8 cellular contexts compared by ENCODE assay signal in the genomic region with DNA sequence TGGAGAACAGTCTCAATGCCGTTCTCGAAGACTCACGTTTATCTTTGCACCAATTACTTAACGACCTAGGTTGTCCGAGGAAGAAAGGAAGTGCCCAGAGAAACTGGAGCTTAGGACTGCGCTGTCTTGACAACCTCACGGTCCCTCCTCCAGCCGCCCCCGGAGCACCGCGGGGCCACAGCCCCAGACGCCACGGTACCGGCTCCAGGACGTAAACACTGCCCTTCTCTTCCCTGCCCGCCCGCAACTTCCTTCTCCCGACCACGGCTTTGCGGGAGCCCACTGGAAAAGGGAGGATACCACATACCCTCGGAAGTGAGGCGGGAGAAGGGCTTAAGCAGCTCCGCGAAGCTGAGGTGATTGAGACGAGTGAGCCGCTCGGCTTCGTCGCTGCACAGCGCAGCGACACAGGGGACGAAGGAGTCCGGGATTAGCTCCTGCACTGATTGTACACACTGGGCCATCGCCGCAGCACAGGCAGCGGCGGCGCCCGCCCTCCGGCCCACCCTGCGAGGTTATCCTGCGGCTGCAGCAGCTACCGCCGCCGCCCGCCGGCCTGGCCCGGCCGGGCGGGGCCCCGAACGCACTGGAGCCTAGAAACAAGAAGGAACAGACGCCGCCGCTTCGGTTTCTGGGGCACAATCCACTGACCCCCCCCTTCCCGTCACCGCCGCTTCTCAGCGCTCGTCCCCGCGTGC. TPM values are rescaled to one million over a fixed set of nuclear protein-coding genes. Genes with fewer than 3 reads are reported as not detected.
DNase-seq lines count a peak whose midpoint lies in the region; ATAC-seq, FAIRE-seq and TF ChIP-seq lines count a peak whose summit lies in the region.

No MANE protein-coding gene starts in this region.

- WGBS in body of pancreas, 2 donors: 0% methylated on average over 22 to 63 of the region's 63 CpGs
- 0 to 1% (median 0%) methylated on average over 58 to 63 of the region's 63 CpGs for WGBS in small intestine, 3 donors

- H3K9me3 Mint-ChIP-seq in CD4-positive, CD25-positive, alpha-beta regulatory T cell: peaks cover 0 to 2% (median 0%) of the 10 kb centered on the region in 7 donors

- peaks cover 3% of the 10 kb centered on the region for H3K36me3 ChIP-seq in CD4-positive, CD25-positive, alpha-beta regulatory T cell (ENCODE audit: control insufficient read depth, insufficient read depth, low read length)
- H3K36me3 ChIP-seq in Peyer's patch (no peaks in the 10 kb centered on the region), body of pancreas (replicated peaks in 1 of 2; ENCODE audit: insufficient read depth in 1 of 2, low read depth in 2 of 2) (no peaks in the 10 kb centered on the region), small intestine (ENCODE audit: control insufficient read depth in 2 of 2, insufficient read depth in 2 of 2, low read length in 2 of 2) (peaks cover 0 to 2% of the 10 kb centered on the region in 2 donors)

- FAIRE-seq in small intestine (lab: Jason Lieb, UNC): no peak

- peaks cover 50% of the 10 kb centered on the region for H3K4me1 ChIP-seq in CD4-positive, CD25-positive, alpha-beta regulatory T cell (ENCODE audit: control insufficient read depth, insufficient read depth, low read length, poor library complexity, severe bottlenecking)
- H3K4me1 ChIP-seq in Peyer's patch (peaks cover 0 to 22% (median 3%) of the 10 kb centered on the region in 4 donors), body of pancreas (peaks cover 36% of the 10 kb centered on the region), small intestine (ENCODE audit: control insufficient read depth in 2 of 2, insufficient read depth in 1 of 2, low read depth in 1 of 2, low read length in 1 of 2) (peaks cover 0 to 4% of the 10 kb centered on the region in 2 donors)

- H3K9me3 ChIP-seq in CD4-positive, CD25-positive, alpha-beta regulatory T cell (ENCODE audit: control insufficient read depth in 2 of 2, low read length in 2 of 2): no peaks in the 10 kb centered on the region
- H3K9me3 ChIP-seq in Peyer's patch (no peaks in the 10 kb centered on the region), body of pancreas (no peaks in the 10 kb centered on the region), small intestine (ENCODE audit: control insufficient read depth, low read depth) (no peaks in the 10 kb centered on the region)

- peak in 1 of 3 donors; percentile 50 for DNase-seq in CD4-positive, CD25-positive, alpha-beta regulatory T cell
- DNase-seq in GM19238 (ENCODE audit: insufficient read length, low spot score) (peak; percentile 43), Peyer's patch (peak; percentile 27 to 71 (median 62)), body of pancreas (peak in 3 of 4 donors; percentile 19 to 34 (median 21)), iPS-NIHi7 (ENCODE audit: extremely low spot score) (peak; percentile 53), small intestine (peak; percentile 39)
- DNase-seq in effector CD4-positive, alpha-beta T cell: no peak

- no peaks in the 10 kb centered on the region for H3K27me3 ChIP-seq in CD4-positive, CD25-positive, alpha-beta regulatory T cell (ENCODE audit: control insufficient read depth, insufficient read depth, low read length)
- H3K27me3 ChIP-seq in Peyer's patch (no peaks in the 10 kb centered on the region), body of pancreas (no peaks in the 10 kb centered on the region), small intestine (ENCODE audit: control insufficient read depth in 2 of 2, insufficient read depth in 2 of 2, low read length in 2 of 2) (no peaks in the 10 kb centered on the region)

- ATAC-seq in CD4-positive, CD25-positive, alpha-beta regulatory T cell (ENCODE audit: low read depth in 2 of 2): peak in 1 of 2 donors; percentile 48
- ATAC-seq in HG03196 (IDR thresholded peaks at IDR 0.05; ENCODE audit: unreplicated experiment): peak; percentile 33
- peak; percentile 52 for ATAC-seq in body of pancreas

- H3K27ac ChIP-seq in CD4-positive, CD25-positive, alpha-beta regulatory T cell (ENCODE audit: insufficient read depth, low read length, poor library complexity, severe bottlenecking): peak overlapping the region; percentile 98
- H3K27ac ChIP-seq in Peyer's patch: peak overlapping the region; percentile 91 to 97 (median 94)
- peak overlapping the region; percentile 75 to 91 (median 89) for H3K27ac ChIP-seq in body of pancreas
- peak overlapping the region; percentile 92 to 99 for H3K27ac ChIP-seq in small intestine (ENCODE audit: low read depth in 1 of 2, low read length in 1 of 2)

- H3K4me3 ChIP-seq in CD4-positive, CD25-positive, alpha-beta regulatory T cell (ENCODE audit: low read depth, low read length): peak overlapping the region; percentile 96
- H3K4me3 ChIP-seq in Peyer's patch (peak overlapping the region; percentile 72 to 94 (median 87)), body of pancreas (peak overlapping the region; percentile 75 to 97), small intestine (ENCODE audit: low read depth in 1 of 2, low read length in 2 of 2) (peak overlapping the region; percentile 72 to 95)

- H3K27ac Mint-ChIP-seq in CD4-positive, CD25-positive, alpha-beta regulatory T cell: peak overlapping the region; percentile 98 to 100 (median 99)

- intact Hi-C loops in body of pancreas (cut with DNase I): loop anchor here (10.0 kb wide), 1 partner anchor 142 kb away; no protein-coding TSS in a partner anchor

- TF ChIP-seq POLR2A in Peyer's patch (IDR thresholded peaks at IDR 0.05) (no peak), body of pancreas (IDR thresholded peaks at IDR 0.05) (peak in 1 of 3 donors; percentile 32)

- H3K4me1 Mint-ChIP-seq in CD4-positive, CD25-positive, alpha-beta regulatory T cell: peaks cover 33 to 61% (median 44%) of the 10 kb centered on the region in 4 donors

- peaks cover 4% of the 10 kb centered on the region for H3K27me3 Mint-ChIP-seq in CD4-positive, CD25-positive, alpha-beta regulatory T cell

- H3K4me3 Mint-ChIP-seq in CD4-positive, CD25-positive, alpha-beta regulatory T cell: peak overlapping the region; percentile 98 to 100 (median 100)

- no peaks in the 10 kb centered on the region for H3K36me3 Mint-ChIP-seq in CD4-positive, CD25-positive, alpha-beta regulatory T cell

- no peak for TF ChIP-seq CTCF in Peyer's patch (IDR thresholded peaks at IDR 0.05)
- TF ChIP-seq CTCF in body of pancreas (IDR thresholded peaks at IDR 0.05): no peak

RNA-seq across cellular contexts. Expression of gene TRAPPC8, which starts 0.5 kb away (rescaled TPM):
- 45.4 TPM for total RNA-seq in CD4-positive, CD25-positive, alpha-beta regulatory T cell
- polyA plus RNA-seq in CD4-positive, CD25-positive, alpha-beta regulatory T cell: 10 to 100 TPM; 15.5 to 22.9 (median 20.7) TPM
- total RNA-seq in Peyer's patch (10 to 100 TPM; 43.7 to 58.6 (median 48.3) TPM), body of pancreas (10 to 100 TPM; 18.7 to 20.8 TPM)
- polyA plus RNA-seq in small intestine: 10 to 100 TPM; 18.1 to 40.7 (median 25.9) TPM
